ENCODE assay signal across 17 cellular contexts in genomic region chr2:164024396-164024795, GRCh38.
"Had no signal": no experiment of that assay in that cellular context is flagged by ENCODE, and none has a peak within 500 bp of the region (broad histone marks: within the 10 kb centered on the region; RNA-seq: fewer than 3 reads in every experiment).

No MANE protein-coding gene starts in this region.

- H3K9me3 ChIP-seq: SJSA1 had no signal

- H3K27me3 ChIP-seq: SJSA1 had no signal

- H3K27ac ChIP-seq: SJSA1, SK-N-MC had no signal

- DNase-seq: KBM-7, MV-4-11, NCI-H1048, NCI-H1105, NCI-H1417, NCI-H1436 treated with DMSO at 0.1 percent for 48 hours, NCI-H1694, NCI-H187 treated with DMSO at 0.1 percent for 48 hours, NCI-H2029 treated with DMSO at 0.1 percent for 48 hours, NCI-H2171 treated with DMSO at 0.1 percent for 48 hours, NCI-H524, NCI-H526 treated with DMSO at 0.1 percent for 48 hours, NCI-H748 treated with DMSO at 0.1 percent for 48 hours, RPMI8226, SIG-M5 had no signal

- H3K4me3 ChIP-seq: SJSA1, SK-N-MC had no signal

- H3K36me3 ChIP-seq: SJSA1 had no signal
